In genomic region chr6:14165091-14165490, GRCh38 we compare ENCODE assay signal across 17 cellular contexts. TPM values are rescaled to one million over a fixed set of nuclear protein-coding genes. Genes with fewer than 3 reads are reported as not detected.
DNase-seq lines count a peak whose midpoint lies in the region; ATAC-seq, FAIRE-seq and TF ChIP-seq lines count a peak whose summit lies in the region.
"Had no signal": no experiment of that assay in that cellular context is flagged by ENCODE, and none has a peak within 500 bp of the region (broad histone marks: within the 10 kb centered on the region; RNA-seq: fewer than 3 reads in every experiment).

No MANE protein-coding gene starts in this region.

- BruUV-seq in IMR-90 (replicated peaks; lab: Mats Ljungman, UMichigan) = no TSS peak

- H3K23ac ChIP-seq in IMR-90 (ENCODE audit: low read depth, low read length) = no peak overlapping the region

- TF ChIP-seq RAD21 in IMR-90 (IDR thresholded peaks at IDR 0.05; ENCODE audit: low read length) = no peak

- H3K9me3 ChIP-seq in IMR-90 (ENCODE audit: control insufficient read depth, insufficient read depth, low read length) = peaks cover 12% of the 10 kb centered on the region
- peaks cover 4% of the 10 kb centered on the region for H3K9me3 ChIP-seq in CD8-positive, alpha-beta T cell (ENCODE audit: low read length)
- H3K9me3 ChIP-seq: ovary had no signal

- no peaks in the 10 kb centered on the region for H4K20me1 ChIP-seq in IMR-90 (ENCODE audit: insufficient read depth, low read length)

- no peak for TF ChIP-seq CTCF in AG09309 (IDR thresholded peaks at IDR 0.05; ENCODE audit: control insufficient read depth, insufficient read depth, low read depth, low read length, missing control alignments)
- no peak for TF ChIP-seq CTCF in IMR-90 (conservative IDR thresholded peaks at IDR 0.05; ENCODE audit: low read depth, low read length)
- no peak for TF ChIP-seq CTCF in bronchial epithelial cell (IDR thresholded peaks at IDR 0.05; ENCODE audit: insufficient read depth, low read length, severe bottlenecking)
- TF ChIP-seq CTCF in kidney epithelial cell (IDR thresholded peaks at IDR 0.05; ENCODE audit: insufficient read depth, low read length, poor library complexity, severe bottlenecking) = no peak
- TF ChIP-seq CTCF in chondrocyte (IDR thresholded peaks at IDR 0.05) = no peak
- no peak for TF ChIP-seq CTCF in CD8-positive, alpha-beta T cell (IDR thresholded peaks at IDR 0.05)

- WGBS in IMR-90 (ENCODE audit: extremely low coverage in 2 of 2, insufficient read length in 1 of 2), 2 experiments = 69% methylated on average over 2 of the region's 2 CpGs; no CpG with 5 or more reads in 1 of the 2 experiments

- intact Hi-C loops in IMR-90 (cut with micrococcal nuclease) = no loop called here
- intact Hi-C loops in CD8-positive, alpha-beta T cell (cut with DNase I, micrococcal nuclease) = no loop called here

- peaks cover 33% of the 10 kb centered on the region for H3K27me3 ChIP-seq in IMR-90 (ENCODE audit: control insufficient read depth, insufficient read depth, low read length)
- H3K27me3 ChIP-seq in bronchial epithelial cell (ENCODE audit: control insufficient read depth, insufficient read depth, low read length) = no peaks in the 10 kb centered on the region
- no peaks in the 10 kb centered on the region for H3K27me3 ChIP-seq in kidney epithelial cell (ENCODE audit: control insufficient read depth, insufficient read depth, low read length)
- H3K27me3 ChIP-seq in CD8-positive, alpha-beta T cell (ENCODE audit: insufficient read depth, low read length) = no peaks in the 10 kb centered on the region
- H3K27me3 ChIP-seq: esophagus squamous epithelium, ovary, suprapubic skin had no signal

- H3K18ac ChIP-seq in IMR-90 (ENCODE audit: low read depth, low read length) = no peak overlapping the region

- H3K56ac ChIP-seq in IMR-90 (ENCODE audit: extremely low read depth, insufficient read depth, low read length) = no peak overlapping the region

- no peak overlapping the region for H2BK15ac ChIP-seq in IMR-90 (ENCODE audit: low read depth, low read length)

- no peaks in the 10 kb centered on the region for H3K79me1 ChIP-seq in IMR-90 (ENCODE audit: low read depth in 1 of 2, low read length in 2 of 2)

- H3K4me1 Mint-ChIP-seq in chondrocyte (ENCODE audit: low read depth) = peaks cover 6% of the 10 kb centered on the region
- H3K4me1 Mint-ChIP-seq in CD8-positive, alpha-beta T cell (ENCODE audit: low read depth) = no peaks in the 10 kb centered on the region
- H3K4me1 Mint-ChIP-seq: activated CD8-positive, alpha-beta memory T cell treated with anti-CD3 and anti-CD28 coated beads, Interleukin-2, amount 10 ng/mL, durations not matched to agents 7 days and 5 days; B cell had no signal

- no peak overlapping the region for H3K14ac ChIP-seq in IMR-90 (replicated peaks; ENCODE audit: low read depth, low read length)

- no peak overlapping the region for H2AK5ac ChIP-seq in IMR-90 (ENCODE audit: low read depth, low read length)

- DNase-seq in AG09309 (ENCODE audit: low read depth) (peak; percentile 56), IMR-90 (peak; percentile 71), bronchial epithelial cell (ENCODE audit: low read depth) (peak; percentile 61), kidney epithelial cell (ENCODE audit: low read depth) (peak; percentile 59), chondrocyte (ENCODE audit: low spot score) (no peak), NCI-H1092 treated with DMSO at 0.1 percent for 48 hours (lab: John Stamatoyannopoulos, UW) (no peak)
- DNase-seq in CD8-positive, alpha-beta T cell = no peak
- DNase-seq: activated CD8-positive, alpha-beta memory T cell treated with anti-CD3 and anti-CD28 coated beads, Interleukin-2, amount 10 ng/mL, durations not matched to agents 7 days and 5 days; activated naive CD4-positive, alpha-beta T cell treated with anti-CD3 and anti-CD28 coated beads for 36 hours; esophagus squamous epithelium; ovary had no signal

- no peak overlapping the region for H2BK20ac ChIP-seq in IMR-90 (ENCODE audit: low read depth, low read length)

- no peak overlapping the region for H3K4me3 ChIP-seq in AG09309 (ENCODE audit: control insufficient read depth, low read depth, low read length)
- H3K4me3 ChIP-seq in IMR-90 (ENCODE audit: insufficient read depth, low read depth, low read length) = no peak overlapping the region
- no peak overlapping the region for H3K4me3 ChIP-seq in bronchial epithelial cell (ENCODE audit: low read depth, low read length)
- H3K4me3 ChIP-seq in kidney epithelial cell (ENCODE audit: low read depth, low read length) = no peak overlapping the region
- H3K4me3 ChIP-seq in CD8-positive, alpha-beta T cell (ENCODE audit: low read depth, low read length) = no peak overlapping the region
- H3K4me3 ChIP-seq: esophagus squamous epithelium, GM12878, ovary, suprapubic skin had no signal

- in situ Hi-C loops in IMR-90 (cut with MboI; ENCODE audit: low sequenced_read_pairs) = no loop called here

- no peak overlapping the region for H3K27ac Mint-ChIP-seq in chondrocyte (ENCODE audit: unreplicated experiment)
- no peak overlapping the region for H3K27ac Mint-ChIP-seq in CD8-positive, alpha-beta T cell
- H3K27ac Mint-ChIP-seq: activated CD8-positive, alpha-beta memory T cell treated with anti-CD3 and anti-CD28 coated beads, Interleukin-2, amount 10 ng/mL, durations not matched to agents 7 days and 5 days; activated naive CD4-positive, alpha-beta T cell treated with anti-CD3 and anti-CD28 coated beads for 36 hours; B cell had no signal

- no peak overlapping the region for H2BK5ac ChIP-seq in IMR-90 (ENCODE audit: low read depth, low read length, poor library complexity, severe bottlenecking)

- H3K9me1 ChIP-seq in IMR-90 (ENCODE audit: insufficient read depth, low read length) = no peaks in the 10 kb centered on the region

- dilution Hi-C loops in IMR-90 (cut with HindIII; ENCODE audit: low sequenced_read_pairs, unreplicated experiment) = no loop called here

- no peaks in the 10 kb centered on the region for H3K36me3 ChIP-seq in IMR-90 (ENCODE audit: control insufficient read depth, insufficient read depth, low read length)
- no peaks in the 10 kb centered on the region for H3K36me3 ChIP-seq in bronchial epithelial cell (ENCODE audit: control insufficient read depth, insufficient read depth, low read length)
- no peaks in the 10 kb centered on the region for H3K36me3 ChIP-seq in kidney epithelial cell (ENCODE audit: control insufficient read depth, insufficient read depth, low read length)
- H3K36me3 ChIP-seq in CD8-positive, alpha-beta T cell (ENCODE audit: insufficient read depth, low read length) = no peaks in the 10 kb centered on the region
- H3K36me3 ChIP-seq: esophagus squamous epithelium, ovary, suprapubic skin had no signal

- H4K91ac ChIP-seq in IMR-90 (ENCODE audit: insufficient read depth, low read depth, low read length) = no peak overlapping the region

- H3K27ac ChIP-seq in IMR-90 (ENCODE audit: insufficient read depth, low read length) = no peak overlapping the region
- no peak overlapping the region for H3K27ac ChIP-seq in CD8-positive, alpha-beta T cell (ENCODE audit: low read depth, low read length)
- H3K27ac ChIP-seq: esophagus squamous epithelium, ovary, suprapubic skin, VCaP had no signal

- CTCF ChIA-PET in IMR-90 (lab: Yijun Ruan, JAX) = interaction anchor here (0.7 kb wide), 1 partner anchor 36 kb away, joined by 3 read pairs; no protein-coding TSS in a partner anchor
- CTCF ChIA-PET in CD8-positive, alpha-beta T cell (lab: Charles Lee) = no interaction called here

- H2AFZ ChIP-seq in IMR-90 (replicated peaks; ENCODE audit: low read length, poor library complexity) = no peak overlapping the region

- no peak overlapping the region for H3K4me3 Mint-ChIP-seq in chondrocyte (ENCODE audit: unreplicated experiment)
- no peak overlapping the region for H3K4me3 Mint-ChIP-seq in CD8-positive, alpha-beta T cell
- H3K4me3 Mint-ChIP-seq: activated CD8-positive, alpha-beta memory T cell treated with anti-CD3 and anti-CD28 coated beads, Interleukin-2, amount 10 ng/mL, durations not matched to agents 7 days and 5 days; activated naive CD4-positive, alpha-beta T cell treated with anti-CD3 and anti-CD28 coated beads for 36 hours; B cell had no signal

- no peak overlapping the region for H3K4ac ChIP-seq in IMR-90 (ENCODE audit: low read depth, low read length)

- no peaks in the 10 kb centered on the region for H3K27me3 Mint-ChIP-seq in chondrocyte (ENCODE audit: low read depth)
- peaks cover 4% of the 10 kb centered on the region for H3K27me3 Mint-ChIP-seq in CD8-positive, alpha-beta T cell (ENCODE audit: low read depth)
- H3K27me3 Mint-ChIP-seq: B cell had no signal

- no peak overlapping the region for H3K4me2 ChIP-seq in IMR-90 (ENCODE audit: low read depth, low read length)

- no peak overlapping the region for H4K5ac ChIP-seq in IMR-90 (ENCODE audit: low read depth, low read length)

- peaks cover 2% of the 10 kb centered on the region for H3K36me3 Mint-ChIP-seq in chondrocyte (ENCODE audit: low read depth)
- peaks cover 4% of the 10 kb centered on the region for H3K36me3 Mint-ChIP-seq in CD8-positive, alpha-beta T cell

- peak; percentile 59 for ATAC-seq in IMR-90 (ENCODE audit: low read depth)
- ATAC-seq in HG02763 (IDR thresholded peaks at IDR 0.05; ENCODE audit: unreplicated experiment) = no peak
- no peak for ATAC-seq in CD8-positive, alpha-beta T cell
- ATAC-seq: activated CD8-positive, alpha-beta memory T cell treated with anti-CD3 and anti-CD28 coated beads, Interleukin-2, amount 10 ng/mL, durations not matched to agents 7 days and 5 days; GM12878; SK-N-SH treated with all-trans-retinoic acid at 6 μM for 48 hours had no signal

- peaks cover 16% of the 10 kb centered on the region for H3K9me3 Mint-ChIP-seq in chondrocyte (ENCODE audit: low read depth)
- H3K9me3 Mint-ChIP-seq in CD8-positive, alpha-beta T cell = peaks cover 19% of the 10 kb centered on the region

- H4K8ac ChIP-seq in IMR-90 (ENCODE audit: low read depth in 2 of 2, low read length in 2 of 2) = no peak overlapping the region

- no peak overlapping the region for H2AK9ac ChIP-seq in IMR-90 (replicated peaks; ENCODE audit: low read depth, low read length, poor library complexity)

- FAIRE-seq in bronchial epithelial cell (lab: Jason Lieb, UNC) = no peak
- FAIRE-seq: GM12878 had no signal

- H2BK120ac ChIP-seq in IMR-90 (ENCODE audit: low read depth, low read length) = no peak overlapping the region

- no peaks in the 10 kb centered on the region; the same call in 1 of the 2 replicates for H3K4me1 ChIP-seq in IMR-90 (ENCODE audit: control insufficient read depth, insufficient read depth, low read length)
- no peaks in the 10 kb centered on the region for H3K4me1 ChIP-seq in CD8-positive, alpha-beta T cell (ENCODE audit: insufficient read depth, low read length)
- H3K4me1 ChIP-seq: esophagus squamous epithelium, suprapubic skin had no signal

- no peak for TF ChIP-seq POLR2A in IMR-90 (IDR thresholded peaks at IDR 0.05; ENCODE audit: low read depth, low read length)

- POLR2A ChIA-PET in IMR-90 (lab: Charles Lee; ENCODE audit: unreplicated experiment) = no interaction called here
- POLR2A ChIA-PET in CD8-positive, alpha-beta T cell (lab: Charles Lee) = no interaction called here

- no peak overlapping the region for H3K9ac ChIP-seq in IMR-90 (ENCODE audit: low read depth, low read length)

RNA-seq across cellular contexts. Expression of gene CD83, which starts 47.5 kb away (rescaled TPM):
- total RNA-seq in IMR-90 (2012; rRNA removed) (2.5 and 3.1 TPM in 2 replicates), bronchial epithelial cell (0.53 and 1.0 TPM in 2 replicates), kidney epithelial cell (6.8 and 7.4 TPM in 2 replicates), chondrocyte (0.63 to 1.0 TPM (median 0.95 TPM) in 3 replicates)
- 2.0 TPM in 2 replicates for polyA plus RNA-seq in IMR-90 (2012; rRNA removed)
- 0.92 and 1.3 TPM in 2 replicates for polyA plus RNA-seq in IMR-90 (2012; cell fraction: cytosol; rRNA removed)
- polyA plus RNA-seq in IMR-90 (2012; cell fraction: nucleus; rRNA removed; ENCODE audit: low replicate concordance) = 0.29 and 1.8 TPM in 2 replicates
- total RNA-seq in CD8-positive, alpha-beta T cell = 10 to 100 TPM; 57.2 to 60.4 TPM

Comparison
In these comparisons a context has a peak if more than half of its experiments do, and no peak if none do; other contexts are left out.
1. DNase-seq: peak in AG09309 (single experiment), IMR-90 (single experiment), bronchial epithelial cell (single experiment) and kidney epithelial cell (single experiment); none in chondrocyte (single experiment), NCI-H1092 treated with DMSO at 0.1 percent for 48 hours (single experiment) and CD8-positive, alpha-beta T cell (0 of 7).